In the genomic region with DNA sequence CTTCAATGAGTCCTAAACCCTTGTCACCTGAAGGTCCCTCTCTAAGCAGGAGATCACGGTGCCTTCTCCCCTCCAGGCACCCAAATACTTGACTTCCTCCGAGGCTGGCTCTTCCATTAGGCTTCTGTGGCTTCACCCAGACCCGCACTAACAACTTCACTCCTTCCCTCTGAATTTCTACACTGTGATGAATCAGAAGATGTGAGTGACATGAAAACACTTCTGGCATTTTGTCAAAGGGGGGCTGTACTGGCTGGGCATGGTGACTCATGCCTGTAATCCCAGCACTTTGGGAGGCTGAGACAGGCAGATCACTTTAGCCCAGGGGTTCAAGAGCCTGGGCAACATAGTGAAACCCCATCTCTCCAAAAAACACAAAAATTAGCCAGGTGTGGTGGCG, we compare ENCODE assay signal across 17 cellular contexts.
DNase-seq lines count a peak whose midpoint lies in the region; FAIRE-seq and TF ChIP-seq lines count a peak whose summit lies in the region.
"Had no signal": no experiment of that assay in that cellular context is flagged by ENCODE, and none has a peak within 500 bp of the region (broad histone marks: within the 10 kb centered on the region; RNA-seq: fewer than 3 reads in every experiment).

No MANE protein-coding gene starts in this region.

- no peaks in the 10 kb centered on the region for H3K36me3 ChIP-seq in breast epithelium
- H3K36me3 ChIP-seq in kidney (ENCODE audit: control insufficient read depth in 1 of 2, insufficient read depth in 2 of 2, low read length in 2 of 2) = no peaks in the 10 kb centered on the region
- H3K36me3 ChIP-seq: upper lobe of left lung had no signal

- no peak for FAIRE-seq in kidney (lab: Jason Lieb, UNC)

- peaks cover 10% of the 10 kb centered on the region for H3K4me1 Mint-ChIP-seq in MCF 10A (ENCODE audit: insufficient read depth, unreplicated experiment)
- H3K4me1 Mint-ChIP-seq: activated CD4-positive, alpha-beta T cell treated with anti-CD3 and anti-CD28 coated beads, Interleukin-2, amount 10 ng/mL, durations not matched to agents 24 days and 14 days had no signal

- no TSS peak for BruUV-seq in MCF 10A (replicated peaks; lab: Mats Ljungman, UMichigan)

- POLR2A ChIA-PET in MCF 10A (lab: Yijun Ruan, JAX) = interaction anchor here (0.7 kb wide), 1 partner anchor 710 kb away, joined by 3 read pairs; no protein-coding TSS in a partner anchor
- POLR2A ChIA-PET in RWPE1 (lab: Yijun Ruan, JAX; ENCODE audit: low non-redundant PET) = no interaction called here

- H3K27me3 Mint-ChIP-seq in MCF 10A (ENCODE audit: insufficient read depth, unreplicated experiment) = peaks cover 11% of the 10 kb centered on the region

- H3K27ac ChIP-seq in breast epithelium (no peak overlapping the region), RWPE1 (no peak overlapping the region), kidney (ENCODE audit: low read depth in 2 of 2, low read length in 2 of 2) (no peak overlapping the region)
- H3K27ac ChIP-seq: hepatocyte, upper lobe of left lung had no signal

- H3K4me3 Mint-ChIP-seq in MCF 10A (ENCODE audit: unreplicated experiment) = no peak overlapping the region
- H3K4me3 Mint-ChIP-seq: activated CD4-positive, alpha-beta T cell treated with anti-CD3 and anti-CD28 coated beads, Interleukin-2, amount 10 ng/mL, durations not matched to agents 24 days and 14 days; nephron progenitor cell had no signal

- H3K27ac Mint-ChIP-seq in MCF 10A (ENCODE audit: low read depth, unreplicated experiment) = no peak overlapping the region
- H3K27ac Mint-ChIP-seq: activated CD4-positive, alpha-beta T cell treated with anti-CD3 and anti-CD28 coated beads, Interleukin-2, amount 10 ng/mL, durations not matched to agents 24 days and 14 days; nephron progenitor cell had no signal

- no peaks in the 10 kb centered on the region for H3K27me3 ChIP-seq in breast epithelium
- H3K27me3 ChIP-seq: hepatocyte, upper lobe of left lung had no signal

- CTCF ChIA-PET in MCF 10A (lab: Yijun Ruan, JAX) = no interaction called here
- CTCF ChIA-PET in RWPE1 (lab: Yijun Ruan, JAX) = no interaction called here

- H3K9ac ChIP-seq in kidney (ENCODE audit: low read length in 2 of 2) = no peak overlapping the region

- no peaks in the 10 kb centered on the region for H3K36me3 Mint-ChIP-seq in MCF 10A (ENCODE audit: insufficient read depth, unreplicated experiment)

- H3K9me3 Mint-ChIP-seq in MCF 10A (ENCODE audit: unreplicated experiment) = no peaks in the 10 kb centered on the region
- H3K9me3 Mint-ChIP-seq: activated CD4-positive, alpha-beta T cell treated with anti-CD3 and anti-CD28 coated beads, Interleukin-2, amount 10 ng/mL, durations not matched to agents 24 days and 14 days had no signal

- H3K9me3 ChIP-seq in breast epithelium (no peaks in the 10 kb centered on the region), kidney (ENCODE audit: control insufficient read depth in 1 of 2, low read length in 2 of 2) (no peaks in the 10 kb centered on the region)
- H3K9me3 ChIP-seq: upper lobe of left lung had no signal

- no peak for TF ChIP-seq CTCF in MCF 10A (IDR thresholded peaks at IDR 0.05; ENCODE audit: unreplicated experiment)
- TF ChIP-seq CTCF in breast epithelium (IDR thresholded peaks at IDR 0.05) = no peak
- no peak for TF ChIP-seq CTCF in RWPE1 (conservative IDR thresholded peaks at IDR 0.05; ENCODE audit: low read depth)
- no peak for TF ChIP-seq CTCF in fibroblast of pulmonary artery (IDR thresholded peaks at IDR 0.05; ENCODE audit: low read length, missing control alignments)
- no peak for TF ChIP-seq CTCF in kidney (IDR thresholded peaks at IDR 0.05; ENCODE audit: borderline replicate concordance, extremely low read depth, insufficient read depth)

- H3K4me3 ChIP-seq in breast epithelium = no peak overlapping the region
- H3K4me3 ChIP-seq in fibroblast of pulmonary artery (replicated peaks; ENCODE audit: low read depth, low read length) = no peak overlapping the region
- no peak overlapping the region for H3K4me3 ChIP-seq in kidney (ENCODE audit: low read length in 2 of 2)
- H3K4me3 ChIP-seq: hepatocyte, upper lobe of left lung had no signal

- DNase-seq in MCF 10A (ENCODE audit: unreplicated experiment) = peak; percentile 74
- no peak for DNase-seq in breast epithelium (ENCODE audit: low spot score in 2 of 2)
- peak; percentile 45 for DNase-seq in RWPE1 (ENCODE audit: low spot score)
- peak; percentile 20 for DNase-seq in fibroblast of pulmonary artery (ENCODE audit: low read depth)
- no peak for DNase-seq in HuH-7.5 (ENCODE audit: low spot score)
- DNase-seq in iPS-NIHi11 (ENCODE audit: low spot score) = no peak
- DNase-seq in activated CD4-positive, CD25-positive, alpha-beta regulatory T cell treated with anti-CD3 and anti-CD28 coated beads, Interleukin-2, amount 50 U/mL, for 72 hours = no peak
- DNase-seq in kidney = no peak
- DNase-seq: activated CD4-positive, alpha-beta T cell treated with anti-CD3 and anti-CD28 coated beads, Interleukin-2, amount 10 ng/mL, durations not matched to agents 24 days and 14 days; activated T-cell treated with anti-CD3 and anti-CD28 coated beads, Interleukin-2, amount 50 U/mL, for 1 hour; KG1; NCI-H2029 treated with DMSO at 0.1 percent for 48 hours; nephron progenitor cell; stimulated activated CD4-positive, alpha-beta T cell treated with anti-CD3 and anti-CD28 coated beads, Interleukin-4, amount 100 ng/mL, for 4 hours; T-helper 9 cell; upper lobe of left lung had no signal

- H3K4me1 ChIP-seq in breast epithelium (no peaks in the 10 kb centered on the region), kidney (ENCODE audit: control insufficient read depth in 1 of 2, insufficient read depth in 1 of 2, low read depth in 1 of 2, low read length in 2 of 2) (no peaks in the 10 kb centered on the region)
- H3K4me1 ChIP-seq: upper lobe of left lung had no signal

- intact Hi-C loops in MCF 10A (cut with micrococcal nuclease) = no loop called here
- intact Hi-C loops in breast epithelium (cut with DNase I; ENCODE audit: low total_unique reads) = no loop called here
- intact Hi-C loops in kidney (cut with DNase I) = no loop called here

- TF ChIP-seq POLR2A in breast epithelium (IDR thresholded peaks at IDR 0.05) = no peak

Comparison
In these comparisons a context has a peak if more than half of its experiments do, and no peak if none do; other contexts are left out.
1. DNase-seq: peak in MCF 10A (single experiment), RWPE1 (single experiment) and fibroblast of pulmonary artery (single experiment); none in breast epithelium (0 of 2), HuH-7.5 (single experiment), iPS-NIHi11 (single experiment), activated CD4-positive, CD25-positive, alpha-beta regulatory T cell treated with anti-CD3 and anti-CD28 coated beads, Interleukin-2, amount 50 U/mL, for 72 hours (single experiment) and kidney (single experiment).